1 cellular context compared by ENCODE assay signal in the genomic region with DNA sequence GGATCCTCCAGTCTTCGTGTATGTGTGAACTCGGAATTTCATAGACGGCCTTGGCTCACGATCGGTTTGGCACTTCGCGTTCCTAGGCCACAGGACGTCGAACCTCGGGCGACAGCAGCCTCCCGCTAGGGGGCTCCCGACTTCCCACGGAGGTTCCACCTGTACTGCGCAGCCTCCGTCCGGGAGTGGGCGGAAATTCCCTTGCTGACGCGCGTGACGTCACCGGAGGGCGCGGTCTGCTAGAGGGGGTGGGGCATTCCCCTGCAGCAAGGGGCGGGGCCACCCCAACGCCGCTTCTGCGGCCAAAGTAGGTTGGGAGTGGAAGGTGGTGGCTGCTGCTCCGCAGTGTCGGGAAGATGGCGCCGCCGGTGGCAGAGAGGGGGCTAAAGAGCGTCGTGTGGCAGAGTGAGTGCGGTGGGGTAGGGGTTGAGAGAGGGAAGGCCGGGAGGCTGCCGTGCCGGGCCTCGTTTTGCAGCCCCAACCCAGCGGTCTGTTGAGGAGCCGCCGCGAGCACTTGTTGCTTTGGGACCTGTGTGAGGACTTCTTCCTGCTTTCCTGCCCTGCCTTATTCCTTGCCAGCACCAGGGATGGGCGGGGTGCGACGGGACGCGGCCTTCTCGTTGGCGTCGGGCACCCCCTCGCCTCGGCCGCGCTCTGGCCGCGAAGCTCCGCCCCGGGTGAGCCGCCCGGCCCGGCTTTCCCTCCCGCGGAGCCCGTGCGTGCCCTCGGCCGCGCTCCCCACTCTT.
TF ChIP-seq lines count a peak whose summit lies in the region.

A gene with protein sequence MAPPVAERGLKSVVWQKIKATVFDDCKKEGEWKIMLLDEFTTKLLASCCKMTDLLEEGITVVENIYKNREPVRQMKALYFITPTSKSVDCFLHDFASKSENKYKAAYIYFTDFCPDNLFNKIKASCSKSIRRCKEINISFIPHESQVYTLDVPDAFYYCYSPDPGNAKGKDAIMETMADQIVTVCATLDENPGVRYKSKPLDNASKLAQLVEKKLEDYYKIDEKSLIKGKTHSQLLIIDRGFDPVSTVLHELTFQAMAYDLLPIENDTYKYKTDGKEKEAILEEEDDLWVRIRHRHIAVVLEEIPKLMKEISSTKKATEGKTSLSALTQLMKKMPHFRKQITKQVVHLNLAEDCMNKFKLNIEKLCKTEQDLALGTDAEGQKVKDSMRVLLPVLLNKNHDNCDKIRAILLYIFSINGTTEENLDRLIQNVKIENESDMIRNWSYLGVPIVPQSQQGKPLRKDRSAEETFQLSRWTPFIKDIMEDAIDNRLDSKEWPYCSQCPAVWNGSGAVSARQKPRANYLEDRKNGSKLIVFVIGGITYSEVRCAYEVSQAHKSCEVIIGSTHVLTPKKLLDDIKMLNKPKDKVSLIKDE (plus strand): TSS at position 293 of the 746 bp plus-strand sequence. CDS start 64 bp downstream, at position 357.

TF ChIP-seq in HepG2, 621 proteins besides CTCF, POLR2A, EP300 and RAD21 (continued from another document and continues in another):
- TF ChIP-seq ARID4A (CRISPR knock-in tag; IDR thresholded peaks at IDR 0.05; ENCODE audit: borderline replicate concordance) (peak; percentile 81), ZNF225 (CRISPR knock-in tag; IDR thresholded peaks at IDR 0.05) (no peak), TBP (CRISPR knock-in tag; IDR thresholded peaks at IDR 0.05) (no peak), POGZ (CRISPR knock-in tag; IDR thresholded peaks at IDR 0.05) (peak; percentile 99), ZNF790 (CRISPR knock-in tag; IDR thresholded peaks at IDR 0.05; ENCODE audit: borderline replicate concordance) (no peak), ARID5B (CRISPR knock-in tag; IDR thresholded peaks at IDR 0.05) (peak; percentile 59; the same call in 1 of the 2 replicates), SRSF9 (IDR thresholded peaks at IDR 0.05; ENCODE audit: borderline replicate concordance, insufficient read depth, low read depth, low read length, poor library complexity, severe bottlenecking) (no peak), ZNF331 (CRISPR knock-in tag; IDR thresholded peaks at IDR 0.05) (peak; percentile 64; the same call in 1 of the 2 replicates), EHMT2 (IDR thresholded peaks at IDR 0.05; ENCODE audit: borderline replicate concordance, low read depth, low read length) (no peak; the same call in 1 of the 2 replicates), HOXD1 (CRISPR knock-in tag; IDR thresholded peaks at IDR 0.05) (peak; percentile 85; the same call in 1 of the 2 replicates), RBM39 (IDR thresholded peaks at IDR 0.05; ENCODE audit: low read depth, low read length, poor library complexity, severe bottlenecking) (no peak), ZFP90 (CRISPR knock-in tag; IDR thresholded peaks at IDR 0.05; ENCODE audit: borderline replicate concordance) (peak; percentile 96), PBX2 (CRISPR knock-in tag; IDR thresholded peaks at IDR 0.05) (no peak), ETV5 (CRISPR knock-in tag; IDR thresholded peaks at IDR 0.05; ENCODE audit: borderline replicate concordance) (peak; percentile 67), IRF2 (CRISPR knock-in tag; IDR thresholded peaks at IDR 0.05) (peak; percentile 88), ZNF276 (CRISPR knock-in tag; IDR thresholded peaks at IDR 0.05; ENCODE audit: low read depth) (peak; percentile 70; the same call in 1 of the 2 replicates), TOE1 (CRISPR knock-in tag; IDR thresholded peaks at IDR 0.05) (no peak), RXRB (CRISPR knock-in tag; IDR thresholded peaks at IDR 0.05; ENCODE audit: borderline replicate concordance) (no peak; the same call in 1 of the 2 replicates), ZBTB43 (CRISPR knock-in tag; conservative IDR thresholded peaks at IDR 0.05) (peak; percentile 72), ZBTB4 (CRISPR knock-in tag; IDR thresholded peaks at IDR 0.05; ENCODE audit: borderline replicate concordance) (peak; percentile 55; the same call in 1 of the 2 replicates), ZBTB37 (CRISPR knock-in tag; IDR thresholded peaks at IDR 0.05) (no peak), RFX1 (IDR thresholded peaks at IDR 0.05) (no peak), TAF15 (IDR thresholded peaks at IDR 0.05; ENCODE audit: low read depth, low read length, poor library complexity, severe bottlenecking) (no peak), TMF1 (CRISPR knock-in tag; IDR thresholded peaks at IDR 0.05; ENCODE audit: low read depth) (no peak), DMAP1 (CRISPR knock-in tag; IDR thresholded peaks at IDR 0.05) (peak; percentile 59; the same call in 1 of the 2 replicates)
- TF ChIP-seq, protein P1, sequence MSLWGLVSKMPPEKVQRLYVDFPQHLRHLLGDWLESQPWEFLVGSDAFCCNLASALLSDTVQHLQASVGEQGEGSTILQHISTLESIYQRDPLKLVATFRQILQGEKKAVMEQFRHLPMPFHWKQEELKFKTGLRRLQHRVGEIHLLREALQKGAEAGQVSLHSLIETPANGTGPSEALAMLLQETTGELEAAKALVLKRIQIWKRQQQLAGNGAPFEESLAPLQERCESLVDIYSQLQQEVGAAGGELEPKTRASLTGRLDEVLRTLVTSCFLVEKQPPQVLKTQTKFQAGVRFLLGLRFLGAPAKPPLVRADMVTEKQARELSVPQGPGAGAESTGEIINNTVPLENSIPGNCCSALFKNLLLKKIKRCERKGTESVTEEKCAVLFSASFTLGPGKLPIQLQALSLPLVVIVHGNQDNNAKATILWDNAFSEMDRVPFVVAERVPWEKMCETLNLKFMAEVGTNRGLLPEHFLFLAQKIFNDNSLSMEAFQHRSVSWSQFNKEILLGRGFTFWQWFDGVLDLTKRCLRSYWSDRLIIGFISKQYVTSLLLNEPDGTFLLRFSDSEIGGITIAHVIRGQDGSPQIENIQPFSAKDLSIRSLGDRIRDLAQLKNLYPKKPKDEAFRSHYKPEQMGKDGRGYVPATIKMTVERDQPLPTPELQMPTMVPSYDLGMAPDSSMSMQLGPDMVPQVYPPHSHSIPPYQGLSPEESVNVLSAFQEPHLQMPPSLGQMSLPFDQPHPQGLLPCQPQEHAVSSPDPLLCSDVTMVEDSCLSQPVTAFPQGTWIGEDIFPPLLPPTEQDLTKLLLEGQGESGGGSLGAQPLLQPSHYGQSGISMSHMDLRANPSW (CRISPR knock-in tag; IDR thresholded peaks at IDR 0.05; ENCODE audit: borderline replicate concordance): no peak
